8 cellular contexts compared by ENCODE assay signal in genomic region chr1:150973826-150974579, GRCh38. TPM values are rescaled to one million over a fixed set of nuclear protein-coding genes. Genes with fewer than 3 reads are reported as not detected.
A peak's percentile ranks its signal among the peaks of the same experiment; 100 is the strongest.
DNase-seq lines count a peak whose midpoint lies in the region; ATAC-seq and TF ChIP-seq lines count a peak whose summit lies in the region.

No MANE protein-coding gene starts in this region.

- peak overlapping the region; percentile 86 for H3K4me3 Mint-ChIP-seq in natural killer cell

- peak overlapping the region; percentile 86 to 88 for H3K27ac Mint-ChIP-seq in natural killer cell

- no peaks in the 10 kb centered on the region for H3K9me3 Mint-ChIP-seq in natural killer cell

- in situ Hi-C loops in GM13976 (cut with MboI; ENCODE audit: low sequenced_read_pairs, unreplicated experiment): no loop called here

- DNase-seq in GM13976 (ENCODE audit: low spot score): peak; percentile 73
- DNase-seq in NCI-H69 (lab: John Stamatoyannopoulos, UW): peak; percentile 75
- peak; percentile 69 to 73 for DNase-seq in activated T-cell treated with anti-CD3 and anti-CD28 coated beads, Interleukin-2, amount 50 U/mL, for 48 hours
- peak; percentile 25 for DNase-seq in natural killer cell
- peak; percentile 77 for DNase-seq in upper lobe of right lung
- DNase-seq in 8988T: no peak

- peak overlapping the region; percentile 68 for H3K4me3 ChIP-seq in upper lobe of right lung

- peaks cover 69% of the 10 kb centered on the region for H3K4me1 ChIP-seq in upper lobe of right lung

- peaks cover 2% of the 10 kb centered on the region for H3K36me3 ChIP-seq in upper lobe of right lung

- no peaks in the 10 kb centered on the region for H3K9me3 ChIP-seq in upper lobe of right lung

- no peaks in the 10 kb centered on the region for H3K27me3 ChIP-seq in upper lobe of right lung

- TF ChIP-seq CTCF in GM13976 (IDR thresholded peaks at IDR 0.05; ENCODE audit: borderline replicate concordance, control extremely low read depth, extremely low read depth, insufficient read depth, missing control alignments): no peak
- no peak for TF ChIP-seq CTCF in natural killer cell (IDR thresholded peaks at IDR 0.05)
- no peak for TF ChIP-seq CTCF in upper lobe of right lung (IDR thresholded peaks at IDR 0.05)

- intact Hi-C loops in natural killer cell (cut with micrococcal nuclease): no loop called here
- intact Hi-C loops in upper lobe of right lung (cut with DNase I): no loop called here

- H3K36me3 Mint-ChIP-seq in natural killer cell: no peaks in the 10 kb centered on the region

- peak overlapping the region; percentile 92 for H3K27ac ChIP-seq in upper lobe of right lung

- H3K27me3 Mint-ChIP-seq in natural killer cell (ENCODE audit: low read depth in 2 of 2): no peaks in the 10 kb centered on the region

- ATAC-seq in HG02678 (IDR thresholded peaks at IDR 0.05; ENCODE audit: unreplicated experiment) (peak; percentile 48), esophagus mucosa (peak; percentile 76), natural killer cell (peak; percentile 34 to 59 (median 56)), upper lobe of right lung (peak; percentile 6)

- H3K4me1 Mint-ChIP-seq in natural killer cell: peaks cover 55 to 57% of the 10 kb centered on the region in 2 donors

RNA-seq across cellular contexts. Expression of gene CERS2, which starts 0.6 kb away (rescaled TPM):
- total RNA-seq in esophagus mucosa: 49.8 TPM
- total RNA-seq in natural killer cell: 100 to 1,000 TPM; 122 to 129 (median 127) TPM
- 354 TPM for total RNA-seq in upper lobe of right lung

RNA-seq across cellular contexts. Expression of gene ANXA9, which starts 8.1 kb away (rescaled TPM):
- total RNA-seq in esophagus mucosa (0.40 TPM), natural killer cell (under 1 TPM in 1 of 3 donors, not detected in 2; 0.25 TPM), upper lobe of right lung (1.2 TPM)

RNA-seq across cellular contexts. Expression of gene MINDY1, which starts 32.7 kb away (rescaled TPM):
- total RNA-seq in esophagus mucosa (33.4 TPM), natural killer cell (10 to 100 TPM; 14.0 to 15.6 (median 15.2) TPM), upper lobe of right lung (26.5 TPM)

RNA-seq across cellular contexts. Expression of gene PRUNE1, which starts 34.2 kb away (rescaled TPM):
- total RNA-seq in esophagus mucosa (14.3 TPM), natural killer cell (10 to 100 TPM; 11.4 to 14.1 (median 13.5) TPM), upper lobe of right lung (18.3 TPM)

RNA-seq across cellular contexts. Expression of gene SETDB1, which starts 47.8 kb away (rescaled TPM):
- total RNA-seq in esophagus mucosa (24.3 TPM), natural killer cell (10 to 100 TPM; 64.6 to 74.3 (median 70.5) TPM), upper lobe of right lung (45.8 TPM)

Comparison
In these comparisons a context has a peak if more than half of its experiments do, and no peak if none do; other contexts are left out.
1. ATAC-seq: peak in every context shown above with its lines; median percentile 76 in esophagus mucosa; 56 in natural killer cell; 48 in HG02678; 6 in upper lobe of right lung.